18 cellular contexts compared by ENCODE assay signal in genomic region chr15:60989696-60990095, GRCh38.
"Had no signal": no experiment of that assay in that cellular context is flagged by ENCODE, and none has a peak within 500 bp of the region (broad histone marks: within the 10 kb centered on the region; RNA-seq: fewer than 3 reads in every experiment).

No MANE protein-coding gene starts in this region.

- DNase-seq: MG63, NCI-H1092 treated with DMSO at 0.1 percent for 48 hours, NCI-H1436, NCI-H187, NCI-H2029, NCI-H2081 treated with DMSO at 0.1 percent for 48 hours, NCI-H2171, NCI-H226, NCI-H446, NCI-H510A, NCI-H524 treated with DMSO at 0.1 percent for 48 hours, NCI-H69, NCI-H774, SHP77, SK-N-SH, T-helper 1 cell, T-helper 17 cell had no signal

- H3K4me3 Mint-ChIP-seq: T-helper 17 cell had no signal

- FAIRE-seq: RCC 7860 had no signal

- ATAC-seq: T-helper 17 cell had no signal

- H3K27ac Mint-ChIP-seq: T-helper 17 cell had no signal
